9 cellular contexts compared by ENCODE assay signal in the genomic region with DNA sequence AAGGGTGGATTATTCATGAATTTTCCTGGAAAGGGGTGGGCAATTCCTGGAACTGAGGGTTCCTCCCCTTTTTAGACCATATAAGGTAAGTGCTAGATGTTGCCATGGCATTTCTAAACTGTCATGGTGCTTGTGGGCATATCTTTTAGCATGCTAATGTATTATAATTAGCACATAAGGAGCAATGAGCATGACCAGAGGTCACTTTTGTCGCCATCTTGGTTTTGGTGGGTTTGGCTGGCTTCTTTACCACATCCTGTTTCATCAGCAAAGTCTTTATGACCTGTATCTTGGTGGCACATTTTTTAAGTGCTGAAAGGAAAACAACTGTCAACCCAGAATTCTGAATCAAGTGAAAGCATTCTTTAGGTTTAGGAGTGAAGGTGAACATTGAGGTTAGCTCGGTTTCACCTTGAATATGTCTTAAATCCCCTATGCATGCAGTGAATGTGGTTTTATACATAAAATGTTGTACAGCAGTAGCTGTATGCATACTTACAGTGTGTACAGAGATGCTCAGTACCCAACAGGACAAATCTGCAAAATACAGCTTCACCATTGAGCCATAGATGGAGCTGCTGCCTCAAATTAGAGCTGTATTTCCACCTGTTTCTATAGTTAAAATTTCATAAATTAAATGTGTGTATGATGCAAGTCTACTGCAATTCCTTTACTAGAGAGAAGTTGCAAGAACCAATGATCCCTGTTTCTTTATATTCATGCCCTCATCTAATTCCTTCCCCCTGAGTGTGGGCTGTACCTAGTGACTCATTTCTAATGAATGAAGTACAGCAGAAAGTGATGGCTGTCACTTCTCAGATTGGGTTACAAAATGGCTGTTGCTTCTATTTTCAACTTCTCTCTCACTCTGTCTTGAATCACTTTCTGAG. TPM values are rescaled to one million over a fixed set of nuclear protein-coding genes. Genes with fewer than 3 reads are reported as not detected.
A peak's percentile ranks its signal among the peaks of the same experiment; 100 is the strongest.
DNase-seq lines count a peak whose midpoint lies in the region; ATAC-seq lines count a peak whose summit lies in the region.
"Had no signal": no experiment of that assay in that cellular context is flagged by ENCODE, and none has a peak within 500 bp of the region (broad histone marks: within the 10 kb centered on the region; RNA-seq: fewer than 3 reads in every experiment).

No MANE protein-coding gene starts in this region.

- DNase-seq in activated T-cell treated with anti-CD3 and anti-CD28 coated beads for 48 hours (ENCODE audit: low read depth) (peak; percentile 25), activated T-cell treated with anti-CD3 and anti-CD28 coated beads for 4 hours (no peak), SK-MEL-5 (ENCODE audit: low read depth, low spot score) (peak; percentile 49), fibroblast of peridontal ligament (ENCODE audit: extremely low read depth) (peak; percentile 96), NCI-H1436 treated with DMSO at 0.1 percent for 48 hours (lab: John Stamatoyannopoulos, UW) (no peak), H7 (no peak)
- DNase-seq in stimulated activated naive CD8-positive, alpha-beta T cell treated with anti-CD3 and anti-CD28 coated beads, Interleukin-15, Interleukin-2, amounts not matched to agents 100 U/mL and 50 U/mL, for 24 hours, result peak; percentile 11
- DNase-seq: NCI-H1694 treated with DMSO at 0.1 percent for 48 hours had no signal

- H3K36me3 ChIP-seq in H7 (replicated peaks; ENCODE audit: control insufficient read depth, insufficient read depth, low read length), result no peaks in the 10 kb centered on the region

- H3K27me3 ChIP-seq in H7 (ENCODE audit: control insufficient read depth, insufficient read depth, low read length), result no peaks in the 10 kb centered on the region

- H3K4me3 ChIP-seq in H7 (ENCODE audit: insufficient read depth, low read depth, low read length), result no peak overlapping the region

- in situ Hi-C loops in SK-MEL-5 (cut with HindIII; ENCODE audit: low pct_unique_long_range_greater_than_20kb, low sequenced_read_pairs), result no loop called here

- ATAC-seq in stimulated activated naive CD8-positive, alpha-beta T cell treated with anti-CD3 and anti-CD28 coated beads, Interleukin-15, Interleukin-2, amounts not matched to agents 100 U/mL and 50 U/mL, for 24 hours, result peak; percentile 78
- ATAC-seq in HG03139 (IDR thresholded peaks at IDR 0.05; ENCODE audit: unreplicated experiment), result no peak

RNA-seq across cellular contexts. Expression of gene IGSF23, which starts 25.3 kb away (rescaled TPM):
- not detected in 2 replicates for total RNA-seq in SK-MEL-5 (2014; rRNA removed; shearing (Covaris generic))
- not detected in 2 replicates for polyA plus RNA-seq in SK-MEL-5 (2015; cell fraction: cytosol; rRNA removed)
- polyA plus RNA-seq in SK-MEL-5 (2015; cell fraction: nucleus; rRNA removed), result not detected in 2 replicates
- not detected in 2 replicates for total RNA-seq in H7 (2014; rRNA removed; shearing (Covaris generic))

RNA-seq across cellular contexts. Expression of gene PVR, which starts 55.6 kb away (rescaled TPM):
- 56.0 and 56.4 TPM in 2 replicates for total RNA-seq in SK-MEL-5 (2014; rRNA removed; shearing (Covaris generic))
- 77.3 and 106 TPM in 2 replicates for polyA plus RNA-seq in SK-MEL-5 (2015; cell fraction: cytosol; rRNA removed)
- polyA plus RNA-seq in SK-MEL-5 (2015; cell fraction: nucleus; rRNA removed), result 38.8 and 42.0 TPM in 2 replicates
- 42.3 and 49.0 TPM in 2 replicates for total RNA-seq in H7 (2014; rRNA removed; shearing (Covaris generic))

RNA-seq across cellular contexts. Expression of gene CEACAM20, which starts 58.6 kb away (rescaled TPM):
- total RNA-seq in SK-MEL-5 (2014; rRNA removed; shearing (Covaris generic)), result not detected in 2 replicates
- polyA plus RNA-seq in SK-MEL-5 (2015; cell fraction: cytosol; rRNA removed), result not detected in 2 replicates
- not detected in 2 replicates for polyA plus RNA-seq in SK-MEL-5 (2015; cell fraction: nucleus; rRNA removed)
- not detected in 2 replicates for total RNA-seq in H7 (2014; rRNA removed; shearing (Covaris generic))

Comparison
In these comparisons a context has a peak if more than half of its experiments do, and no peak if none do; other contexts are left out.
1. DNase-seq: peak in activated T-cell treated with anti-CD3 and anti-CD28 coated beads for 48 hours (single experiment), SK-MEL-5 (single experiment), fibroblast of peridontal ligament (single experiment) and stimulated activated naive CD8-positive, alpha-beta T cell treated with anti-CD3 and anti-CD28 coated beads, Interleukin-15, Interleukin-2, amounts not matched to agents 100 U/mL and 50 U/mL, for 24 hours (single experiment); none in activated T-cell treated with anti-CD3 and anti-CD28 coated beads for 4 hours (single experiment), NCI-H1436 treated with DMSO at 0.1 percent for 48 hours (single experiment) and H7 (single experiment).